In genomic region chr11:77082838-77083552, GRCh38 we compare ENCODE assay signal across 10 cellular contexts. TPM values are rescaled to one million over a fixed set of nuclear protein-coding genes. Genes with fewer than 3 reads are reported as not detected.
A peak's percentile ranks its signal among the peaks of the same experiment; 100 is the strongest.
DNase-seq lines count a peak whose midpoint lies in the region; ATAC-seq and TF ChIP-seq lines count a peak whose summit lies in the region.
"Had no signal": no experiment of that assay in that cellular context is flagged by ENCODE, and none has a peak within 500 bp of the region (broad histone marks: within the 10 kb centered on the region; RNA-seq: fewer than 3 reads in every experiment).

No MANE protein-coding gene starts in this region.

- H3K27me3 ChIP-seq in naive thymus-derived CD4-positive, alpha-beta T cell (ENCODE audit: control insufficient read depth in 2 of 2, insufficient read depth in 2 of 2, low read length in 2 of 2), result no peaks in the 10 kb centered on the region
- H3K27me3 ChIP-seq in SJCRH30, result no peaks in the 10 kb centered on the region

- H3K27ac ChIP-seq in naive thymus-derived CD4-positive, alpha-beta T cell (ENCODE audit: low read depth, low read length), result peak overlapping the region; percentile 78
- H3K27ac ChIP-seq in SJCRH30, result no peak overlapping the region

- ATAC-seq in naive thymus-derived CD4-positive, alpha-beta T cell, result peak; percentile 83
- ATAC-seq in GM21619 (IDR thresholded peaks at IDR 0.05; ENCODE audit: unreplicated experiment), result no peak

- intact Hi-C loops in naive thymus-derived CD4-positive, alpha-beta T cell (cut with micrococcal nuclease), result loop anchor here (1.0 to 2.0 kb wide), 3 partner anchors 16 to 36 kb away; partner anchors contain the start of gene CAPN5 (in 2 of the 2)

- peak overlapping the region; percentile 95 for H3K27ac Mint-ChIP-seq in T-helper 1 cell treated with Interleukin-12 subunit alpha and Interleukin-12 subunit beta and Interleukin-4 antibody, amounts not matched to agents 30 μg/mL and 1 μg/mL, for 36 hours
- peak overlapping the region; percentile 94 to 98 (median 98) for H3K27ac Mint-ChIP-seq in naive thymus-derived CD4-positive, alpha-beta T cell

- no peaks in the 10 kb centered on the region for H3K9me3 Mint-ChIP-seq in T-helper 1 cell treated with Interleukin-12 subunit alpha and Interleukin-12 subunit beta and Interleukin-4 antibody, amounts not matched to agents 30 μg/mL and 1 μg/mL, for 36 hours
- peaks cover 0 to 13% (median 1%) of the 10 kb centered on the region in 11 donors for H3K9me3 Mint-ChIP-seq in naive thymus-derived CD4-positive, alpha-beta T cell

- DNase-seq in 8988T, result peak; percentile 1
- peak; percentile 79 for DNase-seq in choroid plexus epithelial cell (ENCODE audit: low read depth)
- DNase-seq in naive thymus-derived CD4-positive, alpha-beta T cell, result peak in 8 of 9 donors; percentile 42 to 66 (median 60)
- DNase-seq in SJCRH30, result no peak
- no peak for DNase-seq in SW480 (ENCODE audit: low spot score)
- DNase-seq in NCI-H128 (lab: John Stamatoyannopoulos, UW; ENCODE audit: unreplicated experiment), result no peak

- no peaks in the 10 kb centered on the region for H3K9me3 ChIP-seq in naive thymus-derived CD4-positive, alpha-beta T cell (ENCODE audit: control insufficient read depth in 2 of 3, low read length in 3 of 3)
- H3K9me3 ChIP-seq in SJCRH30 (replicated peaks), result no peaks in the 10 kb centered on the region; the same call in 1 of the 2 replicates

- H3K4me3 ChIP-seq in choroid plexus epithelial cell (ENCODE audit: low read depth, low read length) (no peak overlapping the region), SJCRH30 (no peak overlapping the region)
- H3K4me3 ChIP-seq in naive thymus-derived CD4-positive, alpha-beta T cell (ENCODE audit: low read length), result peak overlapping the region; percentile 44

- H3K4me1 Mint-ChIP-seq in T-helper 1 cell treated with Interleukin-12 subunit alpha and Interleukin-12 subunit beta and Interleukin-4 antibody, amounts not matched to agents 30 μg/mL and 1 μg/mL, for 36 hours (ENCODE audit: low read depth), result peaks cover 10% of the 10 kb centered on the region
- peaks cover 6 to 37% (median 21%) of the 10 kb centered on the region in 7 donors for H3K4me1 Mint-ChIP-seq in naive thymus-derived CD4-positive, alpha-beta T cell

- TF ChIP-seq CTCF in choroid plexus epithelial cell (conservative IDR thresholded peaks at IDR 0.05; ENCODE audit: low read depth, low read length), result no peak

- CTCF ChIA-PET in naive thymus-derived CD4-positive, alpha-beta T cell (lab: Charles Lee), result interaction anchor here (0.7 to 4.9 kb wide), 8 partner anchors 9 to 163 kb away, joined by 3 to 36 read pairs (median 4); partner anchors contain the start of gene CAPN5

- H3K4me3 Mint-ChIP-seq in T-helper 1 cell treated with Interleukin-12 subunit alpha and Interleukin-12 subunit beta and Interleukin-4 antibody, amounts not matched to agents 30 μg/mL and 1 μg/mL, for 36 hours, result peak overlapping the region; percentile 76
- H3K4me3 Mint-ChIP-seq in naive thymus-derived CD4-positive, alpha-beta T cell, result peak overlapping the region; percentile 77 to 93 (median 82)

- peaks cover 13% of the 10 kb centered on the region for H3K27me3 Mint-ChIP-seq in T-helper 1 cell treated with Interleukin-12 subunit alpha and Interleukin-12 subunit beta and Interleukin-4 antibody, amounts not matched to agents 30 μg/mL and 1 μg/mL, for 36 hours (ENCODE audit: low read depth)
- peaks cover 0 to 5% (median 0%) of the 10 kb centered on the region in 5 donors for H3K27me3 Mint-ChIP-seq in naive thymus-derived CD4-positive, alpha-beta T cell

- POLR2A ChIA-PET in naive thymus-derived CD4-positive, alpha-beta T cell (lab: Charles Lee), result interaction anchor here (0.8 to 2.0 kb wide), 5 partner anchors 8 to 35 kb away, joined by 3 to 8 read pairs (median 8); no protein-coding TSS in a partner anchor

- H3K4me1 ChIP-seq in naive thymus-derived CD4-positive, alpha-beta T cell (ENCODE audit: control insufficient read depth in 2 of 2, insufficient read depth in 2 of 2, low read length in 2 of 2), result peaks cover 7 to 17% of the 10 kb centered on the region in 2 donors
- H3K4me1 ChIP-seq in SJCRH30, result no peaks in the 10 kb centered on the region

- no peaks in the 10 kb centered on the region for H3K36me3 Mint-ChIP-seq in T-helper 1 cell treated with Interleukin-12 subunit alpha and Interleukin-12 subunit beta and Interleukin-4 antibody, amounts not matched to agents 30 μg/mL and 1 μg/mL, for 36 hours (ENCODE audit: low read depth)
- peaks cover 0 to 9% (median 3%) of the 10 kb centered on the region in 5 donors for H3K36me3 Mint-ChIP-seq in naive thymus-derived CD4-positive, alpha-beta T cell

- H3K36me3 ChIP-seq in naive thymus-derived CD4-positive, alpha-beta T cell (ENCODE audit: control insufficient read depth in 2 of 3, insufficient read depth in 3 of 3, low read length in 3 of 3), result no peaks in the 10 kb centered on the region
- no peaks in the 10 kb centered on the region for H3K36me3 ChIP-seq in SJCRH30

RNA-seq across cellular contexts. Expression of gene CAPN5, which starts 16.2 kb away (rescaled TPM):
- total RNA-seq in naive thymus-derived CD4-positive, alpha-beta T cell, result 1 to 10 TPM in 4 of 5 experiments, under 1 TPM in 1; 0.94 to 5.8 (median 5.6) TPM
- polyA plus RNA-seq in naive thymus-derived CD4-positive, alpha-beta T cell, result 1 to 10 TPM; 3.0 to 5.8 TPM
- total RNA-seq in SJCRH30 (2014; rRNA removed; shearing (Covaris generic)), result 4.5 and 4.8 TPM in 2 replicates

RNA-seq across cellular contexts. Expression of gene OMP, which starts 19.6 kb away (rescaled TPM):
- total RNA-seq in naive thymus-derived CD4-positive, alpha-beta T cell, result 1 to 10 TPM in 1 of 5 experiments, not detected in 4; 1.1 TPM
- polyA plus RNA-seq in naive thymus-derived CD4-positive, alpha-beta T cell, result not detected
- 0.35 and 0.67 TPM in 2 replicates for total RNA-seq in SJCRH30 (2014; rRNA removed; shearing (Covaris generic))
- polyA plus RNA-seq: BJ, keratinocyte had no signal

RNA-seq across cellular contexts. Expression of gene MYO7A, which starts 45.1 kb away (rescaled TPM):
- 1 to 10 TPM in 1 of 5 experiments, under 1 TPM in 4; 0.07 to 2.5 (median 0.27) TPM for total RNA-seq in naive thymus-derived CD4-positive, alpha-beta T cell
- not detected for polyA plus RNA-seq in naive thymus-derived CD4-positive, alpha-beta T cell
- total RNA-seq in SJCRH30 (2014; rRNA removed; shearing (Covaris generic)), result 3.5 and 4.5 TPM in 2 replicates

RNA-seq across cellular contexts. Expression of gene B3GNT6, which starts 48.8 kb away (rescaled TPM):
- total RNA-seq in naive thymus-derived CD4-positive, alpha-beta T cell, result not detected
- polyA plus RNA-seq in naive thymus-derived CD4-positive, alpha-beta T cell, result not detected
- total RNA-seq in SJCRH30 (2014; rRNA removed; shearing (Covaris generic)), result not detected in 2 replicates
- polyA plus RNA-seq: BJ, keratinocyte had no signal

Comparison
In these comparisons a context has a peak if more than half of its experiments do, and no peak if none do; other contexts are left out.
1. DNase-seq: peak in 8988T (single experiment), choroid plexus epithelial cell (single experiment) and naive thymus-derived CD4-positive, alpha-beta T cell (8 of 9); none in SJCRH30 (0 of 2), SW480 (single experiment) and NCI-H128 (single experiment).